Comparison of ENCODE assay signal across 8 cellular contexts in the genomic region with DNA sequence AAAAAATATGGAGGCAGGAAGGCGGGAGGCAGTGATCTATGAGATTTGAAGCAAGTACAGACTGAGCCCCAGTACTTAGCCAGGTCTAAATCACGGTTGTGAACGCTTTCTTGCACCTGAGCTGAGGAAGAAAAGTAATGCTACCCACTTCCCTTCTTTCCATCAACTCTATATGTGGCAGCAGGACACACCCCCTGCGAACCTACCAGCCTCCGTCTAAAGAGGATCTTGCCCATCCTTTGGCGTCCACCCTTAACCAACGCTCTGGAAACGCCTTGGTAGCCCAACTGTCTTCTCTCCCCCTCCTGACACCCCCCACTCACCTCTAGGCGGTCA. TPM values are rescaled to one million over a fixed set of nuclear protein-coding genes. Genes with fewer than 3 reads are reported as not detected.
DNase-seq lines count a peak whose midpoint lies in the region; ATAC-seq, FAIRE-seq and TF ChIP-seq lines count a peak whose summit lies in the region.

No MANE protein-coding gene starts in this region.

- no peak for TF ChIP-seq POLR2A in endothelial cell of umbilical vein (IDR thresholded peaks at IDR 0.05; ENCODE audit: low read depth, low read length)

- H3K36me3 ChIP-seq in endothelial cell of umbilical vein (ENCODE audit: control insufficient read depth in 2 of 2, extremely low read depth in 1 of 2, insufficient read depth in 2 of 2, low read length in 2 of 2) (peaks cover 0 to under 1% of the 10 kb centered on the region in 2 experiments), neutrophil (no peaks in the 10 kb centered on the region)

- peak overlapping the region; percentile 49 for H2AFZ ChIP-seq in endothelial cell of umbilical vein (ENCODE audit: low read depth, low read length)

- no peak for DNase-seq in activated naive CD4-positive, alpha-beta T cell treated with anti-CD3 and anti-CD28 coated beads for 36 hours
- no peak for DNase-seq in activated naive CD4-positive, alpha-beta T cell treated with anti-CD3 and anti-CD28 coated beads, Interleukin-2, amount 50 U/mL, for 16 hours
- DNase-seq in RPMI8226 (peak; percentile 70), endothelial cell of umbilical vein (ENCODE audit: low read depth, low spot score) (no peak), UCSD-AML1 (lab: John Stamatoyannopoulos, UW; ENCODE audit: unreplicated experiment) (no peak), Ammon's horn (ENCODE audit: low spot score) (no peak)

- H3K9me1 ChIP-seq in endothelial cell of umbilical vein (replicated peaks; ENCODE audit: control insufficient read depth, extremely low read depth, insufficient read depth, low read length): no peaks in the 10 kb centered on the region

- peak overlapping the region; percentile 79 for H3K4me2 ChIP-seq in endothelial cell of umbilical vein (ENCODE audit: insufficient read depth, low read length)

- peaks cover 35% of the 10 kb centered on the region for H3K4me1 ChIP-seq in endothelial cell of umbilical vein (ENCODE audit: control insufficient read depth, extremely low read depth, insufficient read depth, low read length)
- H3K4me1 ChIP-seq in neutrophil (ENCODE audit: control insufficient read depth in 1 of 2, insufficient read depth in 1 of 2, low read depth in 1 of 2, low read length in 1 of 2): peaks cover 16 to 17% of the 10 kb centered on the region in 2 experiments

- POLR2A ChIA-PET in endothelial cell of umbilical vein (lab: Charles Lee): interaction anchor here (0.5 to 2.4 kb wide), 4 partner anchors 13 to 171 kb away, joined by 3 to 12 read pairs (median 4); a partner anchor contains a TSS

- BruUV-seq in endothelial cell of umbilical vein (replicated peaks; lab: Mats Ljungman, UMichigan): no TSS peak

- CTCF ChIA-PET in activated naive CD4-positive, alpha-beta T cell treated with anti-CD3 and anti-CD28 coated beads for 36 hours (lab: Charles Lee): interaction anchor here (0.9 to 3.4 kb wide), 12 partner anchors 9 to 401 kb away, joined by 3 to 18 read pairs (median 4); no protein-coding TSS in a partner anchor
- CTCF ChIA-PET in endothelial cell of umbilical vein (lab: Charles Lee): interaction anchor here (1.0 to 3.9 kb wide), 7 partner anchors 10 to 202 kb away, joined by 3 to 28 read pairs (median 5); a partner anchor contains a TSS

- H3K9ac ChIP-seq in endothelial cell of umbilical vein (replicated peaks; ENCODE audit: extremely low read depth, insufficient read depth, low read length): peak overlapping the region; percentile 78

- H3K27ac ChIP-seq in endothelial cell of umbilical vein (ENCODE audit: insufficient read depth, low read depth, low read length) (peak overlapping the region; percentile 36), neutrophil (peak overlapping the region; percentile 96)

- H3K9me3 Mint-ChIP-seq in activated naive CD4-positive, alpha-beta T cell treated with anti-CD3 and anti-CD28 coated beads for 36 hours: peaks cover 10% of the 10 kb centered on the region

- peak overlapping the region; percentile 98 for H3K27ac Mint-ChIP-seq in activated naive CD4-positive, alpha-beta T cell treated with anti-CD3 and anti-CD28 coated beads for 36 hours

- H3K79me2 ChIP-seq in endothelial cell of umbilical vein (ENCODE audit: control insufficient read depth, insufficient read depth, low read length): peaks cover 56% of the 10 kb centered on the region

- H3K9me3 ChIP-seq in endothelial cell of umbilical vein (replicated peaks; ENCODE audit: control insufficient read depth, insufficient read depth, low read length) (no peaks in the 10 kb centered on the region), neutrophil (no peaks in the 10 kb centered on the region)

- H3K4me3 Mint-ChIP-seq in activated naive CD4-positive, alpha-beta T cell treated with anti-CD3 and anti-CD28 coated beads for 36 hours: peak overlapping the region; percentile 99

- H3K36me3 Mint-ChIP-seq in activated naive CD4-positive, alpha-beta T cell treated with anti-CD3 and anti-CD28 coated beads for 36 hours (ENCODE audit: low read depth): peaks cover 37% of the 10 kb centered on the region

- intact Hi-C loops in activated naive CD4-positive, alpha-beta T cell treated with anti-CD3 and anti-CD28 coated beads for 36 hours (cut with micrococcal nuclease): loop anchor here (1.0 to 10.0 kb wide), 17 partner anchors 77 to 1495 kb away; a partner anchor contains a TSS
- intact Hi-C loops in endothelial cell of umbilical vein (cut with micrococcal nuclease): loop anchor here (1.0 to 10.0 kb wide), 8 partner anchors 85 to 1520 kb away; a partner anchor contains a TSS

- peak; percentile 4 for FAIRE-seq in endothelial cell of umbilical vein (lab: Jason Lieb, UNC)

- H3K27me3 ChIP-seq in endothelial cell of umbilical vein (ENCODE audit: control insufficient read depth in 2 of 2, insufficient read depth in 2 of 2, low read length in 2 of 2) (no peaks in the 10 kb centered on the region), neutrophil (peaks cover 6% of the 10 kb centered on the region)

- no peaks in the 10 kb centered on the region for H3K27me3 Mint-ChIP-seq in activated naive CD4-positive, alpha-beta T cell treated with anti-CD3 and anti-CD28 coated beads for 36 hours (ENCODE audit: low read depth)

- peak overlapping the region; percentile 73 to 91 (median 75) for H3K4me3 ChIP-seq in endothelial cell of umbilical vein (replicated peaks in 1 of 3; ENCODE audit: insufficient read depth in 1 of 3, low read depth in 1 of 3, low read length in 3 of 3)
- H3K4me3 ChIP-seq in neutrophil (ENCODE audit: low read depth in 1 of 2, low read length in 1 of 2): peak overlapping the region; percentile 84 to 93

- ATAC-seq in HG02981 (IDR thresholded peaks at IDR 0.05; ENCODE audit: unreplicated experiment): peak; percentile 0

- peaks cover 6% of the 10 kb centered on the region for H4K20me1 ChIP-seq in endothelial cell of umbilical vein (replicated peaks; ENCODE audit: control insufficient read depth, extremely low read depth, insufficient read depth, low read length)

- peaks cover 80% of the 10 kb centered on the region for H3K4me1 Mint-ChIP-seq in activated naive CD4-positive, alpha-beta T cell treated with anti-CD3 and anti-CD28 coated beads for 36 hours (ENCODE audit: low read depth)

- dilution Hi-C loops in endothelial cell of umbilical vein (cut with MboI; ENCODE audit: extremely low pct_ligation_motif_present, low sequenced_read_pairs): no loop called here

- TF ChIP-seq CTCF in endothelial cell of umbilical vein (IDR thresholded peaks at IDR 0.05; ENCODE audit: extremely low read depth in 1 of 2, insufficient read depth in 1 of 2, low read depth in 1 of 2, low read length in 2 of 2): no peak
- no peak for TF ChIP-seq CTCF in neutrophil (IDR thresholded peaks at IDR 0.05)

TF ChIP-seq in endothelial cell of umbilical vein, 7 proteins besides CTCF, POLR2A, EP300 and RAD21:
- TF ChIP-seq EZH2 (IDR thresholded peaks at IDR 0.05; ENCODE audit: borderline replicate concordance, low read depth, low read length, severe bottlenecking) (no peak), MYC (IDR thresholded peaks at IDR 0.05; ENCODE audit: low read depth, low read length) (no peak), FOS (IDR thresholded peaks at IDR 0.05; ENCODE audit: borderline replicate concordance, insufficient read depth, low read length) (no peak), GATA2 (IDR thresholded peaks at IDR 0.05; ENCODE audit: insufficient read depth, insufficient read length, low read depth, low read length) (no peak)

RNA-seq across cellular contexts. Expression of a gene that starts 0.5 kb away (rescaled TPM):
- total RNA-seq in activated naive CD4-positive, alpha-beta T cell treated with anti-CD3 and anti-CD28 coated beads for 36 hours: 100 to 1,000 TPM; 105 TPM
- total RNA-seq in endothelial cell of umbilical vein: 133 and 149 TPM in 2 replicates
- 27.8 and 43.3 TPM in 2 replicates for polyA plus RNA-seq in endothelial cell of umbilical vein
- polyA plus RNA-seq in endothelial cell of umbilical vein (2011; cell fraction: cytosol; rRNA removed): 36.6 and 45.2 TPM in 2 replicates
- 71.9 and 107 TPM in 2 replicates for polyA plus RNA-seq in endothelial cell of umbilical vein (2011; cell fraction: nucleus; rRNA removed)
- 29.7 and 40.4 TPM in 2 replicates for polyA plus RNA-seq in endothelial cell of umbilical vein (2012)
- polyA minus RNA-seq in endothelial cell of umbilical vein: 85.2 and 95.8 TPM in 2 replicates
- polyA minus RNA-seq in endothelial cell of umbilical vein (2011; cell fraction: cytosol; rRNA and poly(A)+ RNA removed): 17.3 TPM
- polyA minus RNA-seq in endothelial cell of umbilical vein (2011; cell fraction: nucleus; rRNA and poly(A)+ RNA removed): 55.3 and 104 TPM in 2 replicates
